In the genomic region with DNA sequence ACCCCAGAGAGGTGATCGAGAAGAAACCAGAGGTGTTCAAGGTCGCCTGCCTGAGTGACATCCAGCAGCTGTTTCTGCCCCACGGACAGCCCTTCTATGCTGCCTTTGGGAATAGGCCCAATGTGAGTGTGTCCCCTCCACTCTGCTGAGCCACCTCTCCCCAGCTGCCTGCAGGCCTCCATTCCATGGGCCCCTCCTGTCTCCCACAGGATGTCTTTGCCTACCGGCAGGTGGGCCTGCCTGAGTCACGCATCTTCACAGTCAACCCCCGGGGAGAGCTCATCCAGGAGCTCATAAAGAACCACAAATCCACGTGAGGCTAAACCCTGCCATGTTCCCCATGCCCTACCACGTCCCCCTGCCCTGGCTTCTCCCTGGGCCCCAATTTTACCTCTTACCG, we compare ENCODE assay signal across 1 cellular context.
A peak's percentile ranks its signal among the peaks of the same experiment; 100 is the strongest.
TF ChIP-seq lines count a peak whose summit lies in the region.

No MANE protein-coding gene starts in this region.

TF ChIP-seq in HepG2, 621 proteins besides CTCF, POLR2A, EP300 and RAD21:
- TF ChIP-seq KDM5B (CRISPR knock-in tag; IDR thresholded peaks at IDR 0.05; ENCODE audit: borderline replicate concordance) (0 out of 2 replicates have a peak, but pooled peaks have one; percentile 22), GABPB1 (CRISPR knock-in tag; IDR thresholded peaks at IDR 0.05) (no peak), ZNF512B (CRISPR knock-in tag; IDR thresholded peaks at IDR 0.05; ENCODE audit: borderline replicate concordance) (no peak), ZNF224 (CRISPR knock-in tag; IDR thresholded peaks at IDR 0.05) (0 out of 2 replicates have a peak, but pooled peaks have one; percentile 69), LCORL (IDR thresholded peaks at IDR 0.05) (no peak), LCORL (CRISPR knock-in tag; IDR thresholded peaks at IDR 0.05) (0 out of 2 replicates have a peak, but pooled peaks have one; percentile 8), ZBTB8A (CRISPR knock-in tag; IDR thresholded peaks at IDR 0.05; ENCODE audit: borderline replicate concordance, low read depth) (no peak), ZBTB40 (IDR thresholded peaks at IDR 0.05) (no peak), ZBTB40 (CRISPR knock-in tag; IDR thresholded peaks at IDR 0.05) (0 out of 2 replicates have a peak, but pooled peaks have one; percentile 25), ZNF234 (CRISPR knock-in tag; conservative IDR thresholded peaks at IDR 0.05) (0 out of 2 replicates have a peak, but pooled peaks have one; percentile 33), ATAD3A (CRISPR knock-in tag; IDR thresholded peaks at IDR 0.05) (no peak), ZNF431 (CRISPR knock-in tag; IDR thresholded peaks at IDR 0.05; ENCODE audit: borderline replicate concordance, low read depth) (0 out of 2 replicates have a peak, but pooled peaks have one; percentile 39), NFIC (IDR thresholded peaks at IDR 0.05; ENCODE audit: low read length) (no peak), ZNF572 (CRISPR knock-in tag; IDR thresholded peaks at IDR 0.05) (0 out of 2 replicates have a peak, but pooled peaks have one; percentile 16)
- TF ChIP-seq, protein P1, sequence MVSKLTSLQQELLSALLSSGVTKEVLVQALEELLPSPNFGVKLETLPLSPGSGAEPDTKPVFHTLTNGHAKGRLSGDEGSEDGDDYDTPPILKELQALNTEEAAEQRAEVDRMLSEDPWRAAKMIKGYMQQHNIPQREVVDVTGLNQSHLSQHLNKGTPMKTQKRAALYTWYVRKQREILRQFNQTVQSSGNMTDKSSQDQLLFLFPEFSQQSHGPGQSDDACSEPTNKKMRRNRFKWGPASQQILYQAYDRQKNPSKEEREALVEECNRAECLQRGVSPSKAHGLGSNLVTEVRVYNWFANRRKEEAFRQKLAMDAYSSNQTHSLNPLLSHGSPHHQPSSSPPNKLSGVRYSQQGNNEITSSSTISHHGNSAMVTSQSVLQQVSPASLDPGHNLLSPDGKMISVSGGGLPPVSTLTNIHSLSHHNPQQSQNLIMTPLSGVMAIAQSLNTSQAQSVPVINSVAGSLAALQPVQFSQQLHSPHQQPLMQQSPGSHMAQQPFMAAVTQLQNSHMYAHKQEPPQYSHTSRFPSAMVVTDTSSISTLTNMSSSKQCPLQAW (CRISPR knock-in tag; IDR thresholded peaks at IDR 0.05): peak; percentile 73; the same call in 1 of the 2 replicates
